Comparison of ENCODE assay signal across 8 cellular contexts in genomic region chr17:50426814-50427787, GRCh38. TPM values are rescaled to one million over a fixed set of nuclear protein-coding genes. Genes with fewer than 3 reads are reported as not detected.
DNase-seq lines count a peak whose midpoint lies in the region; ATAC-seq and TF ChIP-seq lines count a peak whose summit lies in the region.

No MANE protein-coding gene starts in this region.

- TSS peak; percentile 69 for BruUV-seq in Panc1 (replicated peaks; lab: Mats Ljungman, UMichigan)

- H3K9me3 ChIP-seq in BLaER1 (no peaks in the 10 kb centered on the region), Panc1 (ENCODE audit: control insufficient read depth, insufficient read depth, low read depth, low read length) (no peaks in the 10 kb centered on the region), iPS-18a (ENCODE audit: control insufficient read depth, low read depth, low read length) (no peaks in the 10 kb centered on the region), skeletal muscle tissue (ENCODE audit: control insufficient read depth in 3 of 3, low read length in 3 of 3) (no peaks in the 10 kb centered on the region)

- no peaks in the 10 kb centered on the region for H3K27me3 ChIP-seq in BLaER1
- H3K27me3 ChIP-seq in Panc1 (ENCODE audit: control insufficient read depth, insufficient read depth, low read length), result no peaks in the 10 kb centered on the region
- peaks cover 15% of the 10 kb centered on the region for H3K27me3 ChIP-seq in iPS-18a (ENCODE audit: control insufficient read depth, insufficient read depth, low read length)
- no peaks in the 10 kb centered on the region for H3K27me3 ChIP-seq in skeletal muscle tissue (ENCODE audit: control insufficient read depth in 3 of 3, insufficient read depth in 3 of 3, low read length in 3 of 3)

- DNase-seq in Panc1 (ENCODE audit: low read depth, low spot score) (no peak), astrocyte of the cerebellum (ENCODE audit: low read depth) (no peak), NCI-H345 (lab: John Stamatoyannopoulos, UW) (no peak), NCI-H2171 (lab: John Stamatoyannopoulos, UW) (no peak)

- peak overlapping the region; percentile 62 for H3K27ac ChIP-seq in BLaER1
- peak overlapping the region; percentile 74 for H3K27ac ChIP-seq in Panc1 (ENCODE audit: low read length)
- no peak overlapping the region for H3K27ac ChIP-seq in iPS-18a (ENCODE audit: low read length)
- peak overlapping the region; percentile 72 for H3K27ac ChIP-seq in skeletal muscle tissue (ENCODE audit: low read depth, low read length)

- H3K36me3 ChIP-seq in BLaER1 (no peaks in the 10 kb centered on the region), Panc1 (ENCODE audit: control insufficient read depth, insufficient read depth, low read length) (no peaks in the 10 kb centered on the region; the same call in 1 of the 2 replicates), iPS-18a (ENCODE audit: control insufficient read depth, low read depth, low read length) (no peaks in the 10 kb centered on the region), skeletal muscle tissue (ENCODE audit: control insufficient read depth in 3 of 3, insufficient read depth in 3 of 3, low read length in 3 of 3) (peaks cover 0 to 3% (median 0%) of the 10 kb centered on the region in 3 donors)

- in situ Hi-C loops in Panc1 (cut with HindIII; ENCODE audit: low pct_unique_long_range_greater_than_20kb, low sequenced_read_pairs), result no loop called here
- in situ Hi-C loops in astrocyte of the cerebellum (cut with HindIII; ENCODE audit: low sequenced_read_pairs), result no loop called here

- H4K20me1 ChIP-seq in BLaER1, result no peaks in the 10 kb centered on the region

- H3K4me1 ChIP-seq in BLaER1, result peaks cover 50% of the 10 kb centered on the region
- peaks cover 20% of the 10 kb centered on the region for H3K4me1 ChIP-seq in Panc1 (ENCODE audit: control insufficient read depth, insufficient read depth, low read length)
- peaks cover 7% of the 10 kb centered on the region for H3K4me1 ChIP-seq in iPS-18a (ENCODE audit: control insufficient read depth, low read depth, low read length)
- H3K4me1 ChIP-seq in skeletal muscle tissue (ENCODE audit: control insufficient read depth in 3 of 3, insufficient read depth in 3 of 3, low read length in 3 of 3), result peaks cover 55 to 67% (median 59%) of the 10 kb centered on the region in 3 donors

- H3K4me2 ChIP-seq in BLaER1, result peak overlapping the region; percentile 99

- H3K9ac ChIP-seq in BLaER1 (peak overlapping the region; percentile 79), iPS-18a (ENCODE audit: low read length) (no peak overlapping the region), skeletal muscle tissue (ENCODE audit: low read depth in 1 of 3, low read length in 3 of 3) (peak overlapping the region; percentile 72 to 90 (median 86))

- POLR2A ChIA-PET in Panc1 (lab: Charles Lee), result interaction anchor here (0.5 to 0.6 kb wide), 3 partner anchors 27 to 73 kb away, joined by 3 to 4 read pairs (median 3); no protein-coding TSS in a partner anchor

- intact Hi-C loops in Panc1 (cut with micrococcal nuclease; ENCODE audit: unreplicated experiment), result no loop called here

- TF ChIP-seq CTCF in Panc1 (IDR thresholded peaks at IDR 0.05), result peak; percentile 82
- TF ChIP-seq CTCF in astrocyte of the cerebellum (IDR thresholded peaks at IDR 0.05; ENCODE audit: low read depth, low read length, missing control alignments), result no peak

- ATAC-seq in GM21529 (IDR thresholded peaks at IDR 0.05; ENCODE audit: unreplicated experiment) (peak; percentile 34), Panc1 (peak; percentile 82)

- CTCF ChIA-PET in Panc1 (lab: Charles Lee), result interaction anchor here (0.5 to 0.6 kb wide), 2 partner anchors 16 to 35 kb away, joined by 4 to 6 read pairs; no protein-coding TSS in a partner anchor

- H3K4me3 ChIP-seq in BLaER1 (peak overlapping the region; percentile 73), Panc1 (ENCODE audit: low read depth in 2 of 2, low read length in 2 of 2) (peak overlapping the region; percentile 58 to 66), astrocyte of the cerebellum (ENCODE audit: low read depth, low read length) (peak overlapping the region; percentile 57), iPS-18a (ENCODE audit: low read length) (peak overlapping the region; percentile 63), skeletal muscle tissue (ENCODE audit: low read length in 3 of 3) (peak overlapping the region; percentile 67 to 88 (median 83))

RNA-seq across cellular contexts. Expression of gene ACSF2, which starts 1.1 kb away (rescaled TPM):
- 17.2 TPM for total RNA-seq in Panc1 (2021; ENCODE audit: unreplicated experiment)
- 35.8 TPM for polyA plus RNA-seq in Panc1 (2012; ENCODE audit: insufficient read length)
- 51.1 TPM for total RNA-seq in skeletal muscle tissue

RNA-seq across cellular contexts. Expression of gene LRRC59, which starts 29.8 kb away (rescaled TPM):
- total RNA-seq in Panc1 (2021; ENCODE audit: unreplicated experiment) (167 TPM), skeletal muscle tissue (43.3 TPM)
- polyA plus RNA-seq in Panc1 (2012; ENCODE audit: insufficient read length), result 160 TPM

RNA-seq across cellular contexts. Expression of gene CHAD, which starts 41.6 kb away (rescaled TPM):
- total RNA-seq in Panc1 (2021; ENCODE audit: unreplicated experiment) (not detected), skeletal muscle tissue (1.6 TPM)
- polyA plus RNA-seq in Panc1 (2012; ENCODE audit: insufficient read length), result 0.92 TPM

RNA-seq across cellular contexts. Expression of gene RSAD1, which starts 51.6 kb away (rescaled TPM):
- 40.2 TPM for total RNA-seq in Panc1 (2021; ENCODE audit: unreplicated experiment)
- 34.6 TPM for polyA plus RNA-seq in Panc1 (2012; ENCODE audit: insufficient read length)
- total RNA-seq in skeletal muscle tissue, result 12.0 TPM

RNA-seq across cellular contexts. Expression of gene EME1, which starts 54.1 kb away (rescaled TPM):
- total RNA-seq in Panc1 (2021; ENCODE audit: unreplicated experiment) (15.3 TPM), skeletal muscle tissue (2.1 TPM)
- polyA plus RNA-seq in Panc1 (2012; ENCODE audit: insufficient read length), result 7.8 TPM
